Comparison of ENCODE assay signal across 19 cellular contexts in genomic region chr7:104621332-104621731, GRCh38.
"Had no signal": no experiment of that assay in that cellular context is flagged by ENCODE, and none has a peak within 500 bp of the region (broad histone marks: within the 10 kb centered on the region; RNA-seq: fewer than 3 reads in every experiment).

No MANE protein-coding gene starts in this region.

- H3K27ac Mint-ChIP-seq: activated CD4-positive, alpha-beta T cell treated with anti-CD3 and anti-CD28 coated beads, Interleukin-2, amount 10 ng/mL, durations not matched to agents 24 days and 14 days; activated CD8-positive, alpha-beta T cell treated with anti-CD3 and anti-CD28 coated beads for 36 hours; activated T-helper 2 cell treated with anti-CD3 and anti-CD28 coated beads, Interferon-gamma antibody, Interleukin-2, Interleukin-4, amounts not matched to agents 10 μg/mL and 5 μg/mL and 100 μg/mL, durations not matched to agents 14 hours and 24 hours and 36 hours; memory B cell; naive thymus-derived CD4-positive, alpha-beta T cell; neural progenitor cell; WTC11 had no signal

- H3K27ac ChIP-seq: body of pancreas, dorsolateral prefrontal cortex, foreskin keratinocyte, hepatocyte, neural progenitor cell, prostate gland, right atrium auricular region, suprapubic skin, transverse colon, uterus had no signal

- H2AFZ ChIP-seq: hepatocyte, neural progenitor cell had no signal

- H3K4me1 Mint-ChIP-seq: activated CD4-positive, alpha-beta T cell treated with anti-CD3 and anti-CD28 coated beads, Interleukin-2, amount 10 ng/mL, durations not matched to agents 24 days and 14 days; memory B cell; naive thymus-derived CD4-positive, alpha-beta T cell; neural progenitor cell; stimulated activated naive CD8-positive, alpha-beta T cell treated with anti-CD3 and anti-CD28 coated beads, Interleukin-15, amount 100 ng/mL, for 72 hours; WTC11 had no signal

- H3K4me2 ChIP-seq: hepatocyte, neural progenitor cell had no signal

- ATAC-seq: activated CD8-positive, alpha-beta T cell treated with anti-CD3 and anti-CD28 coated beads for 36 hours; body of pancreas; foreskin keratinocyte; naive thymus-derived CD4-positive, alpha-beta T cell; stimulated activated naive CD8-positive, alpha-beta T cell treated with anti-CD3 and anti-CD28 coated beads, Interleukin-15, amount 100 ng/mL, for 72 hours; WTC11 had no signal

- H3K27me3 Mint-ChIP-seq: activated CD4-positive, alpha-beta T cell treated with anti-CD3 and anti-CD28 coated beads, Interleukin-2, amount 10 ng/mL, durations not matched to agents 24 days and 14 days; memory B cell; stimulated activated naive CD8-positive, alpha-beta T cell treated with anti-CD3 and anti-CD28 coated beads, Interleukin-15, amount 100 ng/mL, for 72 hours had no signal

- H3K4me3 ChIP-seq: body of pancreas, dorsolateral prefrontal cortex, hepatocyte, neural progenitor cell, prostate gland, right atrium auricular region, suprapubic skin, transverse colon, uterus had no signal

- DNase-seq: activated CD4-positive, alpha-beta T cell treated with anti-CD3 and anti-CD28 coated beads, Interleukin-2, amount 10 ng/mL, durations not matched to agents 24 days and 14 days; activated CD8-positive, alpha-beta T cell treated with anti-CD3 and anti-CD28 coated beads for 36 hours; activated naive CD4-positive, alpha-beta T cell treated with Interleukin-2 at 50 U/mL for 16 hours; activated T-cell treated with anti-CD3 and anti-CD28 coated beads, Interleukin-2, amount 50 U/mL, for 1 hour; body of pancreas; dorsolateral prefrontal cortex; foreskin keratinocyte; naive thymus-derived CD4-positive, alpha-beta T cell; stimulated activated naive CD8-positive, alpha-beta T cell treated with anti-CD3 and anti-CD28 coated beads, Interleukin-15, amount 100 ng/mL, for 72 hours; transverse colon; uterus had no signal

- H3K9me3 Mint-ChIP-seq: activated CD4-positive, alpha-beta T cell treated with anti-CD3 and anti-CD28 coated beads, Interleukin-2, amount 10 ng/mL, durations not matched to agents 24 days and 14 days; activated CD8-positive, alpha-beta T cell treated with anti-CD3 and anti-CD28 coated beads for 36 hours; activated T-helper 2 cell treated with anti-CD3 and anti-CD28 coated beads, Interferon-gamma antibody, Interleukin-2, Interleukin-4, amounts not matched to agents 10 μg/mL and 5 μg/mL and 100 μg/mL, durations not matched to agents 14 hours and 24 hours and 36 hours; naive thymus-derived CD4-positive, alpha-beta T cell; neural progenitor cell; stimulated activated naive CD8-positive, alpha-beta T cell treated with anti-CD3 and anti-CD28 coated beads, Interleukin-15, amount 100 ng/mL, for 72 hours; WTC11 had no signal

- H3K9me3 ChIP-seq: body of pancreas, prostate gland, right atrium auricular region, suprapubic skin, transverse colon, uterus had no signal

- H3K27me3 ChIP-seq: body of pancreas, dorsolateral prefrontal cortex, foreskin keratinocyte, hepatocyte, neural progenitor cell, right atrium auricular region, suprapubic skin, transverse colon, uterus had no signal

- H3K4me1 ChIP-seq: body of pancreas, foreskin keratinocyte, neural progenitor cell, prostate gland, right atrium auricular region, suprapubic skin, transverse colon, uterus had no signal

- H3K79me2 ChIP-seq: hepatocyte had no signal

- H3K36me3 Mint-ChIP-seq: memory B cell; naive thymus-derived CD4-positive, alpha-beta T cell; neural progenitor cell; WTC11 had no signal

- H3K4me3 Mint-ChIP-seq: activated CD4-positive, alpha-beta T cell treated with anti-CD3 and anti-CD28 coated beads, Interleukin-2, amount 10 ng/mL, durations not matched to agents 24 days and 14 days; activated CD8-positive, alpha-beta T cell treated with anti-CD3 and anti-CD28 coated beads for 36 hours; memory B cell; naive thymus-derived CD4-positive, alpha-beta T cell; neural progenitor cell; stimulated activated naive CD8-positive, alpha-beta T cell treated with anti-CD3 and anti-CD28 coated beads, Interleukin-15, amount 100 ng/mL, for 72 hours; WTC11 had no signal

- H3K9ac ChIP-seq: neural progenitor cell had no signal

- H3K36me3 ChIP-seq: neural progenitor cell, prostate gland, right atrium auricular region, suprapubic skin, transverse colon, uterus had no signal
